ENCODE assay signal across 1 cellular context in the genomic region with DNA sequence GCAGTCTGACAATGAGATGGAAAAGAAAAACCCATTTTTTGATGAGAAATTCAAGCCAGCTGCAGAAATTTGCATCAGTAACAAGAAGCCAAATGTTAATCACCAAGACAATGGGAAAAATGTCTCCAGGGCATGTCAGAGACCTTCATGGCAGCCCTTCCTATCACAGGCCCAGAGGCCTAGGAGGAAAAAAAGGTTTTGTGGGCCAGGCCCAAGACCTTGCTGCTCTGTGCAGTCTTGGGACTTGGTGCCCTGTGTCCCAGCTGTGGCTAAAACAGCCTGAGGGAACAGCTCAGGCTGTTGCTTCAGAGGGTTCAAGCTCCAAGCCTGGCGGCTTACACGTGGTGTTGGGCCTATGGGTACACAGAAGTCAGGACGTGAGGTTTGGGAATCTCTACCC. TPM values are rescaled to one million over a fixed set of nuclear protein-coding genes. Genes with fewer than 3 reads are reported as not detected.
"Had no signal": no experiment of that assay in that cellular context is flagged by ENCODE, and none has a peak within 500 bp of the region (broad histone marks: within the 10 kb centered on the region; RNA-seq: fewer than 3 reads in every experiment).

No MANE protein-coding gene starts in this region.

RNA-seq across cellular contexts. Expression of gene MEF2C, which starts 26.6 kb away (rescaled TPM):
- total RNA-seq: activated naive CD4-positive, alpha-beta T cell treated with anti-CD3 and anti-CD28 coated beads for 36 hours had no signal
